In the genomic region with DNA sequence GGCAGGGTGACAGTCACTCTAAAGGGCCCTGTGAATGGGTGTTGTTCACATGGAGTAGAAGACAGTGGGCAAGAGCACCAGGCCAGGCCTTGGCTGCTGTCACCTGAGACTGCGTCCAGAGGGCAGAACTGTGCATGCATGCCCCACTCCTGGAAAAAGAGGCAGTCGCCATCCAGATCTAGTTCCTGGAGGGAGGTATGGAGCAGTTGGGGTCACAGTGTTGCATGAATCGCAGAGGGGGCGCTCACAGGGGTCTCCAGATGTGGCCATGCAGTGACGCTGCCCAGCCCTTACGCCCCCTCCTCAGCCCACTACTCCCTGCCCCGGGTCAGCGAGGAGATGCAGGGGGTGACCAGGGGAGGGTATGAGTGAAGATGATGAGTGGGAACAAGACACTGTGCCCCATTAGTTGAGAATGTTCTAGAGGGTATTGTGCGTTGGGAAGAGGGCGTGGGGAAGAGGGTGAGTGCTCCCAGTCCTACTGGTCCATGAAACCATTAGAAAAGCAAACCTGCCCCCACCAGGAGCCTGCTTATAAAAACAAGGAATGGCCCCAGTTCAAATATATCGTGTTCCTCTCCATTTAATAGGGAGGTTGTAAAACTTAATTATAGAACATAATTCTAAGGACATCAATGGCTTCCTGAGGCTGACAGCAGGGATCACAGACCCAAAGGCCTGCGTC, we compare ENCODE assay signal across 21 cellular contexts. TPM values are rescaled to one million over a fixed set of nuclear protein-coding genes. Genes with fewer than 3 reads are reported as not detected.
A peak's percentile ranks its signal among the peaks of the same experiment; 100 is the strongest.
DNase-seq lines count a peak whose midpoint lies in the region; ATAC-seq and TF ChIP-seq lines count a peak whose summit lies in the region.
"Had no signal": no experiment of that assay in that cellular context is flagged by ENCODE, and none has a peak within 500 bp of the region (broad histone marks: within the 10 kb centered on the region; RNA-seq: fewer than 3 reads in every experiment).

No MANE protein-coding gene starts in this region.

- H3K79me1 ChIP-seq in neuronal stem cell (ENCODE audit: low read depth, low read length): peaks cover 2% of the 10 kb centered on the region

- H3K27me3 ChIP-seq in DOHH2 (ENCODE audit: control insufficient read depth, low read length): no peaks in the 10 kb centered on the region
- H3K27me3 ChIP-seq in neuronal stem cell (ENCODE audit: control insufficient read depth in 3 of 3, insufficient read depth in 3 of 3, low read depth in 1 of 3, low read length in 3 of 3): peaks cover 0 to 3% (median 0%) of the 10 kb centered on the region in 3 experiments
- H3K27me3 ChIP-seq: dorsolateral prefrontal cortex had no signal

- H3K36me3 Mint-ChIP-seq in endothelial cell (ENCODE audit: low read depth, unreplicated experiment): no peaks in the 10 kb centered on the region
- H3K36me3 Mint-ChIP-seq: CD8-positive, alpha-beta memory T cell; type B pancreatic cell; WTC11 had no signal

- no peak overlapping the region for H3K27ac Mint-ChIP-seq in endothelial cell (ENCODE audit: unreplicated experiment)
- H3K27ac Mint-ChIP-seq: activated CD4-positive, alpha-beta memory T cell treated with anti-CD3 and anti-CD28 coated beads, Interleukin-2, amount 10 ng/mL, durations not matched to agents 7 days and 5 days; type B pancreatic cell; WTC11 had no signal

- H3K9me3 Mint-ChIP-seq in endothelial cell (ENCODE audit: unreplicated experiment): no peaks in the 10 kb centered on the region
- H3K9me3 Mint-ChIP-seq: activated CD4-positive, alpha-beta memory T cell treated with anti-CD3 and anti-CD28 coated beads, Interleukin-2, amount 10 ng/mL, durations not matched to agents 7 days and 5 days; CD8-positive, alpha-beta memory T cell; type B pancreatic cell; WTC11 had no signal

- H3K4ac ChIP-seq in neuronal stem cell (ENCODE audit: low read length): no peak overlapping the region

- peaks cover 22% of the 10 kb centered on the region for H3K79me2 ChIP-seq in DOHH2 (ENCODE audit: control insufficient read depth, low read length)
- peaks cover 11% of the 10 kb centered on the region; the same call in 1 of the 2 replicates for H3K79me2 ChIP-seq in OCI-LY7 (ENCODE audit: insufficient read depth, low read depth, low read length)

- H2BK120ac ChIP-seq in neuronal stem cell (ENCODE audit: low read depth, low read length): no peak overlapping the region

- peak overlapping the region; percentile 9 for H2BK15ac ChIP-seq in neuronal stem cell (ENCODE audit: low read length)

- H3K18ac ChIP-seq in neuronal stem cell (ENCODE audit: low read length): peak overlapping the region; percentile 44

- H3K4me1 Mint-ChIP-seq in endothelial cell (ENCODE audit: unreplicated experiment): no peaks in the 10 kb centered on the region
- H3K4me1 Mint-ChIP-seq: WTC11 had no signal

- no peak overlapping the region for H3K4me3 Mint-ChIP-seq in endothelial cell (ENCODE audit: unreplicated experiment)
- H3K4me3 Mint-ChIP-seq: activated CD4-positive, alpha-beta memory T cell treated with anti-CD3 and anti-CD28 coated beads, Interleukin-2, amount 10 ng/mL, durations not matched to agents 7 days and 5 days; CD8-positive, alpha-beta memory T cell; type B pancreatic cell; WTC11 had no signal

- peak overlapping the region; percentile 3 for H2BK12ac ChIP-seq in neuronal stem cell (ENCODE audit: low read length)

- ATAC-seq in GM18519 (IDR thresholded peaks at IDR 0.05; ENCODE audit: low FRiP score, unreplicated experiment) (no peak), GM19463 (IDR thresholded peaks at IDR 0.05; ENCODE audit: unreplicated experiment) (no peak)
- ATAC-seq: mucosa of descending colon, psoas muscle, WTC11 had no signal

- intact Hi-C loops in OCI-LY7 (cut with micrococcal nuclease; ENCODE audit: unreplicated experiment): no loop called here

- H4K20me1 ChIP-seq in DOHH2 (ENCODE audit: control insufficient read depth, insufficient read depth, low read depth, low read length) (no peaks in the 10 kb centered on the region), OCI-LY7 (ENCODE audit: insufficient read depth, low read length) (no peaks in the 10 kb centered on the region)

- H3K27ac ChIP-seq in DOHH2 (ENCODE audit: low read depth, low read length) (peak overlapping the region; percentile 96), OCI-LY7 (ENCODE audit: low read depth, low read length, poor library complexity, severe bottlenecking) (peak overlapping the region; percentile 56), neuronal stem cell (replicated peaks; ENCODE audit: low read length) (no peak overlapping the region)
- H3K27ac ChIP-seq: dorsolateral prefrontal cortex, psoas muscle had no signal

- peak overlapping the region; percentile 19 for H2AK5ac ChIP-seq in neuronal stem cell (ENCODE audit: low read depth, low read length)

- peak overlapping the region; percentile 75; the same call in 1 of the 2 replicates for H3K4me2 ChIP-seq in DOHH2 (ENCODE audit: low read length)
- H3K4me2 ChIP-seq in OCI-LY7 (ENCODE audit: low read length): no peak overlapping the region
- no peak overlapping the region for H3K4me2 ChIP-seq in neuronal stem cell (ENCODE audit: insufficient read depth, low read length, poor library complexity, severe bottlenecking)

- no peak overlapping the region for H2BK5ac ChIP-seq in neuronal stem cell (ENCODE audit: low read length)

- no peak overlapping the region for H3K23ac ChIP-seq in neuronal stem cell (ENCODE audit: low read depth, low read length, poor library complexity)

- H2AFZ ChIP-seq in OCI-LY7 (ENCODE audit: low read length) (no peak overlapping the region), neuronal stem cell (ENCODE audit: low read length) (no peak overlapping the region)

- peak overlapping the region; percentile 71 for H3K14ac ChIP-seq in neuronal stem cell (ENCODE audit: low read length)

- peaks cover 43% of the 10 kb centered on the region for H3F3A ChIP-seq in DOHH2 (ENCODE audit: control insufficient read depth, insufficient read depth)

- CTCF ChIA-PET in OCI-LY7 (lab: Charles Lee; ENCODE audit: unreplicated experiment): interaction anchor here (1.1 kb wide), 1 partner anchor 73 kb away, joined by 3 read pairs; no protein-coding TSS in a partner anchor

- H3K36me3 ChIP-seq in DOHH2 (ENCODE audit: control insufficient read depth, low read length) (peaks cover 10% of the 10 kb centered on the region), OCI-LY7 (ENCODE audit: insufficient read depth, low read length) (peaks cover 34% of the 10 kb centered on the region), neuronal stem cell (replicated peaks in 1 of 2; ENCODE audit: control insufficient read depth in 2 of 2, insufficient read depth in 2 of 2, low read length in 2 of 2) (no peaks in the 10 kb centered on the region)

- POLR2A ChIA-PET in OCI-LY7 (lab: Charles Lee): interaction anchor here (2.8 to 3.8 kb wide), 2 partner anchors 8 to 16 kb away, joined by 18 to 34 read pairs; no protein-coding TSS in a partner anchor

- no peak overlapping the region for H3K9ac ChIP-seq in neuronal stem cell (ENCODE audit: low read depth, low read length, poor library complexity)

- H3K4me1 ChIP-seq in DOHH2 (ENCODE audit: control insufficient read depth, low read length) (peaks cover 69% of the 10 kb centered on the region), OCI-LY7 (ENCODE audit: insufficient read depth, low read length, poor library complexity, severe bottlenecking) (peaks cover 64% of the 10 kb centered on the region), neuronal stem cell (ENCODE audit: control insufficient read depth in 2 of 2, insufficient read depth in 1 of 2, low read depth in 1 of 2, low read length in 2 of 2) (no peaks in the 10 kb centered on the region)
- H3K4me1 ChIP-seq: psoas muscle had no signal

- H3K4me3 ChIP-seq in DOHH2 (ENCODE audit: low read length) (no peak overlapping the region), OCI-LY7 (ENCODE audit: low read depth, low read length, poor library complexity, severe bottlenecking) (no peak overlapping the region), neuronal stem cell (ENCODE audit: low read length in 2 of 2) (no peak overlapping the region)
- H3K4me3 ChIP-seq: dorsolateral prefrontal cortex, mucosa of descending colon, psoas muscle had no signal

- no peak overlapping the region for H4K91ac ChIP-seq in neuronal stem cell (ENCODE audit: low read depth, low read length, poor library complexity)

- BruUV-seq in OCI-LY7 (replicated peaks; lab: Mats Ljungman, UMichigan): no TSS peak

- H4K8ac ChIP-seq in neuronal stem cell (ENCODE audit: low read depth, low read length): no peak overlapping the region

- WGBS in neuronal stem cell (ENCODE audit: extremely low coverage in 2 of 2, insufficient read length in 2 of 2, insufficient replicate concordance in 1 of 2), 2 donors: no CpG with 5 or more reads among the region's 12 CpGs

- peaks cover 2% of the 10 kb centered on the region for H3K27me3 Mint-ChIP-seq in endothelial cell (ENCODE audit: unreplicated experiment)
- H3K27me3 Mint-ChIP-seq: activated CD4-positive, alpha-beta memory T cell treated with anti-CD3 and anti-CD28 coated beads, Interleukin-2, amount 10 ng/mL, durations not matched to agents 7 days and 5 days; type B pancreatic cell had no signal

- TF ChIP-seq CTCF in DOHH2 (IDR thresholded peaks at IDR 0.05; ENCODE audit: low read depth, low read length, poor library complexity, severe bottlenecking): no peak
- TF ChIP-seq CTCF in OCI-LY7 (conservative IDR thresholded peaks at IDR 0.05; ENCODE audit: low read length): no peak
- TF ChIP-seq CTCF in endothelial cell (IDR thresholded peaks at IDR 0.05; ENCODE audit: unreplicated experiment): no peak

- H3K9me2 ChIP-seq in DOHH2 (replicated peaks; ENCODE audit: control insufficient read depth, low read length) (no peaks in the 10 kb centered on the region), OCI-LY7 (ENCODE audit: insufficient read depth, low read length) (no peaks in the 10 kb centered on the region)

- peak; percentile 60 for DNase-seq in NCI-H146 treated with DMSO at 0.1 percent for 48 hours (lab: John Stamatoyannopoulos, UW; ENCODE audit: unreplicated experiment)
- no peak for DNase-seq in OCI-LY7 (ENCODE audit: low spot score)
- DNase-seq in neuronal stem cell (ENCODE audit: low spot score): no peak
- DNase-seq in pons (ENCODE audit: low spot score): no peak
- DNase-seq in endothelial cell (ENCODE audit: low spot score): no peak
- DNase-seq: activated CD4-positive, alpha-beta memory T cell treated with anti-CD3 and anti-CD28 coated beads, Interleukin-2, amount 10 ng/mL, durations not matched to agents 7 days and 5 days; CD8-positive, alpha-beta memory T cell; islet precursor cell; mucosa of descending colon; NCI-H1048; NCI-H2171 treated with DMSO at 0.1 percent for 48 hours; NCI-H526; psoas muscle; Right ventricle myocardium superior; T-helper 9 cell had no signal

- H3K9me3 ChIP-seq in DOHH2 (ENCODE audit: control insufficient read depth, insufficient read depth, low read length) (no peaks in the 10 kb centered on the region), OCI-LY7 (ENCODE audit: low read length) (no peaks in the 10 kb centered on the region), neuronal stem cell (replicated peaks in 1 of 2; ENCODE audit: control insufficient read depth in 2 of 2, insufficient read depth in 1 of 2, low read depth in 1 of 2, low read length in 2 of 2) (peaks cover 0 to 4% of the 10 kb centered on the region in 2 donors)
- H3K9me3 ChIP-seq: mucosa of descending colon, psoas muscle had no signal

RNA-seq across cellular contexts. Expression of gene BCL7A, which starts 32.3 kb away (rescaled TPM):
- total RNA-seq in OCI-LY7 (2014; rRNA removed; shearing (Covaris generic)): 66.2 and 76.2 TPM in 2 replicates
- total RNA-seq in OCI-LY7 (2022) (84.7 and 100 TPM in 2 replicates), endothelial cell (ENCODE audit: unreplicated experiment) (6.2 TPM)
- polyA plus RNA-seq in neuronal stem cell (2013, experiment 1 of 2): 31.6 TPM
- polyA plus RNA-seq in neuronal stem cell (2013, experiment 2 of 2): 32.9 TPM
